In genomic region chr5:131595088-131596033, GRCh38 we compare ENCODE assay signal across 11 cellular contexts. TPM values are rescaled to one million over a fixed set of nuclear protein-coding genes. Genes with fewer than 3 reads are reported as not detected.
A peak's percentile ranks its signal among the peaks of the same experiment; 100 is the strongest.
DNase-seq lines count a peak whose midpoint lies in the region; ATAC-seq lines count a peak whose summit lies in the region.
"Had no signal": no experiment of that assay in that cellular context is flagged by ENCODE, and none has a peak within 500 bp of the region (broad histone marks: within the 10 kb centered on the region; RNA-seq: fewer than 3 reads in every experiment).

No MANE protein-coding gene starts in this region.

- H3K27ac Mint-ChIP-seq in activated naive CD4-positive, alpha-beta T cell treated with anti-CD3 and anti-CD28 coated beads for 36 hours = peak overlapping the region; percentile 75
- H3K27ac Mint-ChIP-seq in activated T-helper 17 cell treated with anti-CD3 and anti-CD28 coated beads, Interleukin-2, amount 50 U/mL, for 72 hours = peak overlapping the region; percentile 61

- H3K36me3 ChIP-seq in GM23248 (ENCODE audit: low read depth) = no peaks in the 10 kb centered on the region

- peak overlapping the region; percentile 48 for H3K4me3 Mint-ChIP-seq in activated naive CD4-positive, alpha-beta T cell treated with anti-CD3 and anti-CD28 coated beads for 36 hours
- H3K4me3 Mint-ChIP-seq in activated T-helper 17 cell treated with anti-CD3 and anti-CD28 coated beads, Interleukin-2, amount 50 U/mL, for 72 hours = peak overlapping the region; percentile 65

- peak; percentile 37 for DNase-seq in activated naive CD4-positive, alpha-beta T cell treated with anti-CD3 and anti-CD28 coated beads for 36 hours
- DNase-seq in activated naive CD4-positive, alpha-beta T cell treated with anti-CD3 and anti-CD28 coated beads, Interleukin-2, amount 50 U/mL, for 16 hours = no peak
- peak; percentile 22 for DNase-seq in stimulated activated naive CD8-positive, alpha-beta T cell treated with anti-CD3 and anti-CD28 coated beads, Interleukin-15, Interleukin-2, amounts not matched to agents 100 U/mL and 50 U/mL, for 24 hours
- DNase-seq in GM23248 = no peak
- no peak for DNase-seq in mucosa of gallbladder (ENCODE audit: low spot score)
- no peak for DNase-seq in cortex of kidney (lab: John Stamatoyannopoulos, UW)
- DNase-seq: left ventricle myocardium inferior, NCI-H82, T1000 had no signal

- in situ Hi-C loops in GM23248 (cut with MboI) = loop anchor here (10.0 kb wide), 1 partner anchor 409 kb away; no protein-coding TSS in a partner anchor

- no peaks in the 10 kb centered on the region for H3K27me3 ChIP-seq in GM23248 (replicated peaks; ENCODE audit: insufficient read depth)

- ATAC-seq in HG03097 (IDR thresholded peaks at IDR 0.05; ENCODE audit: low FRiP score, unreplicated experiment) = peak; percentile 68
- ATAC-seq in activated T-helper 17 cell treated with anti-CD3 and anti-CD28 coated beads, Interleukin-2, amount 50 U/mL, for 72 hours (replicated peaks) = peak; percentile 85
- ATAC-seq in stimulated activated naive CD8-positive, alpha-beta T cell treated with anti-CD3 and anti-CD28 coated beads, Interleukin-15, Interleukin-2, amounts not matched to agents 100 U/mL and 50 U/mL, for 24 hours = peak; percentile 91

- no peak overlapping the region for H3K4me3 ChIP-seq in GM23248
- H3K4me3 ChIP-seq: left ventricle myocardium inferior had no signal

- H3F3A ChIP-seq in GM23248 (ENCODE audit: insufficient read depth) = peaks cover 6% of the 10 kb centered on the region; the same call in 1 of the 2 replicates

- 97 to 99% methylated on average over 8 of the region's 8 CpGs for WGBS in GM23248 (ENCODE audit: low coverage in 1 of 2, low lambda C conversion rate in 2 of 2, missing lambda C conversion rate in 2 of 2), 2 experiments

- H3K4me1 ChIP-seq in GM23248 (ENCODE audit: insufficient read depth) = peaks cover 11% of the 10 kb centered on the region

- H3K4me2 ChIP-seq in GM23248 (ENCODE audit: unreplicated experiment) = no peak overlapping the region

- H3K79me2 ChIP-seq in GM23248 (ENCODE audit: insufficient read depth) = peaks cover 84% of the 10 kb centered on the region

- H3K9me3 ChIP-seq in GM23248 (ENCODE audit: low read depth) = no peaks in the 10 kb centered on the region
- H3K9me3 ChIP-seq: left ventricle myocardium inferior had no signal

- peaks cover 18% of the 10 kb centered on the region for H3K36me3 Mint-ChIP-seq in activated naive CD4-positive, alpha-beta T cell treated with anti-CD3 and anti-CD28 coated beads for 36 hours (ENCODE audit: low read depth)
- peaks cover 64% of the 10 kb centered on the region for H3K36me3 Mint-ChIP-seq in activated T-helper 17 cell treated with anti-CD3 and anti-CD28 coated beads, Interleukin-2, amount 50 U/mL, for 72 hours (ENCODE audit: low read depth)

- CTCF ChIA-PET in activated naive CD4-positive, alpha-beta T cell treated with anti-CD3 and anti-CD28 coated beads for 36 hours (lab: Charles Lee) = interaction anchor here (0.6 to 1.7 kb wide), 3 partner anchors 48 to 412 kb away, joined by 3 to 4 read pairs (median 3); no protein-coding TSS in a partner anchor

- H3K27ac ChIP-seq in GM23248 = no peak overlapping the region
- H3K27ac ChIP-seq: left ventricle myocardium inferior had no signal

- H3K9me2 ChIP-seq in GM23248 (ENCODE audit: insufficient read depth) = no peaks in the 10 kb centered on the region

- no peaks in the 10 kb centered on the region for H3K27me3 Mint-ChIP-seq in activated naive CD4-positive, alpha-beta T cell treated with anti-CD3 and anti-CD28 coated beads for 36 hours (ENCODE audit: low read depth)
- H3K27me3 Mint-ChIP-seq in activated T-helper 17 cell treated with anti-CD3 and anti-CD28 coated beads, Interleukin-2, amount 50 U/mL, for 72 hours = no peaks in the 10 kb centered on the region

- no peak overlapping the region for H3K9ac ChIP-seq in GM23248

- peaks cover 54% of the 10 kb centered on the region for H3K4me1 Mint-ChIP-seq in activated naive CD4-positive, alpha-beta T cell treated with anti-CD3 and anti-CD28 coated beads for 36 hours (ENCODE audit: low read depth)
- peaks cover 34% of the 10 kb centered on the region for H3K4me1 Mint-ChIP-seq in activated T-helper 17 cell treated with anti-CD3 and anti-CD28 coated beads, Interleukin-2, amount 50 U/mL, for 72 hours

- intact Hi-C loops in activated naive CD4-positive, alpha-beta T cell treated with anti-CD3 and anti-CD28 coated beads for 36 hours (cut with micrococcal nuclease) = loop anchor here (1.0 kb wide), 3 partner anchors 40 to 425 kb away; partner anchors contain the start of genes FNIP1 and RAPGEF6

- H3K9me3 Mint-ChIP-seq in activated naive CD4-positive, alpha-beta T cell treated with anti-CD3 and anti-CD28 coated beads for 36 hours = peaks cover 5% of the 10 kb centered on the region
- H3K9me3 Mint-ChIP-seq in activated T-helper 17 cell treated with anti-CD3 and anti-CD28 coated beads, Interleukin-2, amount 50 U/mL, for 72 hours = no peaks in the 10 kb centered on the region

- H2AFZ ChIP-seq in GM23248 = no peak overlapping the region

- H4K20me1 ChIP-seq in GM23248 (ENCODE audit: insufficient read depth) = peaks cover 4% of the 10 kb centered on the region; the same call in 1 of the 2 replicates

RNA-seq across cellular contexts. Expression of gene RAPGEF6, which starts 39.7 kb away (rescaled TPM):
- 10 to 100 TPM; 34.5 to 37.3 TPM for total RNA-seq in activated naive CD4-positive, alpha-beta T cell treated with anti-CD3 and anti-CD28 coated beads for 36 hours
- total RNA-seq in activated T-helper 17 cell treated with anti-CD3 and anti-CD28 coated beads, Interleukin-2, amount 50 U/mL, for 72 hours = 10 to 100 TPM; 50.6 to 57.6 TPM
- 8.6 and 9.4 TPM in 2 replicates for total RNA-seq in GM23248 (2014; rRNA removed; shearing (Covaris generic))
- polyA plus RNA-seq in GM23248 (2016; fragmentation: Nextera tagmentation; extraction: Ambion mirVana) = 4.2 and 6.9 TPM in 2 replicates
- 19.4 TPM for total RNA-seq in mucosa of gallbladder

Comparison
In these comparisons a context has a peak if more than half of its experiments do, and no peak if none do; other contexts are left out.
1. DNase-seq: peak in activated naive CD4-positive, alpha-beta T cell treated with anti-CD3 and anti-CD28 coated beads for 36 hours (single experiment) and stimulated activated naive CD8-positive, alpha-beta T cell treated with anti-CD3 and anti-CD28 coated beads, Interleukin-15, Interleukin-2, amounts not matched to agents 100 U/mL and 50 U/mL, for 24 hours (single experiment); none in activated naive CD4-positive, alpha-beta T cell treated with anti-CD3 and anti-CD28 coated beads, Interleukin-2, amount 50 U/mL, for 16 hours (single experiment), GM23248 (single experiment), mucosa of gallbladder (single experiment) and cortex of kidney (single experiment).
2. Peak in every context shown above with its lines, with median percentiles within 50 percentile points of each other: ATAC-seq.